Comparison of ENCODE assay signal across 11 cellular contexts in the genomic region with DNA sequence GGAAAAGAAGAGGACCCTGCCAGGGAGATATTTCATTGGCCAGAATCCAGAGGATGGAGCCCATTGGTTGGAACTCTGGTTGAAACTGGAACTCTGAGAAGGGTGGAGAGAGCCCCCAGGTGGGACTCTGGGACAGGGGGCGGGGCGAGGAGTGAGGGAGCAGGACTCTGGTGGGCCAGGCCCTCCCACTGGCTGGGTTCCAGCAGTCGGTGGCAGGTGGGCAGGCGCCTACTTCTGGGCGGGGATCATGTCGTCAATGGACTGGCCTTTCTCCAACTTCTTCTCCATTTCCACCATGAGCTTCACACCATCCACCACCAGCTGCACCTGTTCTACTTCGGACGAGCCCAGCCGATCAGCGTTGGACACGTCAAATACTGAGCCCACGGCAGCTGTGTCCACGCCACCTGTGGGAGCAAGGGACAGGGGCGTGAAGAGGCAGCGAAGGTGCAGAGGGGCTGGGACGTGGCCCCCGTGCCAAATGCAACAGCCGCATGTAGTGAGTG. TPM values are rescaled to one million over a fixed set of nuclear protein-coding genes. Genes with fewer than 3 reads are reported as not detected.
DNase-seq lines count a peak whose midpoint lies in the region; ATAC-seq and TF ChIP-seq lines count a peak whose summit lies in the region.
"Had no signal": no experiment of that assay in that cellular context is flagged by ENCODE, and none has a peak within 500 bp of the region (broad histone marks: within the 10 kb centered on the region; RNA-seq: fewer than 3 reads in every experiment).

No MANE protein-coding gene starts in this region.

- H3K4me1 Mint-ChIP-seq in CD14-positive monocyte: peaks cover 6% of the 10 kb centered on the region
- H3K4me1 Mint-ChIP-seq in stimulated activated memory B cell treated with anti-CD40 and anti-IgM and Interleukin-4, amounts not matched to agents 10 μg/mL and 1 μg/mL and 100 μg/mL, for 72 hours: peaks cover 8% of the 10 kb centered on the region

- TF ChIP-seq CTCF in CD14-positive monocyte (IDR thresholded peaks at IDR 0.05): no peak

- H3K27ac Mint-ChIP-seq in CD14-positive monocyte: no peak overlapping the region
- no peak overlapping the region for H3K27ac Mint-ChIP-seq in stimulated activated memory B cell treated with anti-CD40 and anti-IgM and Interleukin-4, amounts not matched to agents 10 μg/mL and 1 μg/mL and 100 μg/mL, for 72 hours
- H3K27ac Mint-ChIP-seq: activated CD8-positive, alpha-beta T cell treated with anti-CD3 and anti-CD28 coated beads for 36 hours had no signal

- peaks cover 2 to 11% (median 7%) of the 10 kb centered on the region in 7 donors for H3K9me3 Mint-ChIP-seq in CD14-positive monocyte
- H3K9me3 Mint-ChIP-seq in stimulated activated memory B cell treated with anti-CD40 and anti-IgM and Interleukin-4, amounts not matched to agents 10 μg/mL and 1 μg/mL and 100 μg/mL, for 72 hours: peaks cover 6% of the 10 kb centered on the region
- H3K9me3 Mint-ChIP-seq: activated CD8-positive, alpha-beta T cell treated with anti-CD3 and anti-CD28 coated beads for 36 hours had no signal

- no peak for TF ChIP-seq RAD21 in Ishikawa (IDR thresholded peaks at IDR 0.05; ENCODE audit: low read depth)

- TF ChIP-seq EP300 in Ishikawa (IDR thresholded peaks at IDR 0.05; ENCODE audit: borderline replicate concordance): no peak

- H3K36me3 Mint-ChIP-seq in CD14-positive monocyte: peaks cover 5 to 10% of the 10 kb centered on the region in 2 donors
- H3K36me3 Mint-ChIP-seq in stimulated activated memory B cell treated with anti-CD40 and anti-IgM and Interleukin-4, amounts not matched to agents 10 μg/mL and 1 μg/mL and 100 μg/mL, for 72 hours: peaks cover 13% of the 10 kb centered on the region

- peaks cover 4 to 15% (median 7%) of the 10 kb centered on the region in 3 donors for H3K27me3 Mint-ChIP-seq in CD14-positive monocyte (ENCODE audit: low read depth in 3 of 3)
- peaks cover 6% of the 10 kb centered on the region for H3K27me3 Mint-ChIP-seq in stimulated activated memory B cell treated with anti-CD40 and anti-IgM and Interleukin-4, amounts not matched to agents 10 μg/mL and 1 μg/mL and 100 μg/mL, for 72 hours
- H3K27me3 Mint-ChIP-seq: activated CD8-positive, alpha-beta T cell treated with anti-CD3 and anti-CD28 coated beads for 36 hours had no signal

- H3K4me3 Mint-ChIP-seq in CD14-positive monocyte: no peak overlapping the region
- H3K4me3 Mint-ChIP-seq in stimulated activated memory B cell treated with anti-CD40 and anti-IgM and Interleukin-4, amounts not matched to agents 10 μg/mL and 1 μg/mL and 100 μg/mL, for 72 hours: no peak overlapping the region
- H3K4me3 Mint-ChIP-seq: activated CD8-positive, alpha-beta T cell treated with anti-CD3 and anti-CD28 coated beads for 36 hours had no signal

- no peak for ATAC-seq in HG02623 (IDR thresholded peaks at IDR 0.05; ENCODE audit: unreplicated experiment)
- no peak for ATAC-seq in stimulated activated memory B cell treated with anti-CD40 and anti-IgM and Interleukin-4, amounts not matched to agents 10 μg/mL and 1 μg/mL and 100 μg/mL, for 72 hours
- ATAC-seq: activated CD8-positive, alpha-beta T cell treated with anti-CD3 and anti-CD28 coated beads for 36 hours; GM12878 had no signal

- intact Hi-C loops in CD14-positive monocyte (cut with micrococcal nuclease): no loop called here

- DNase-seq in DMS 273 (lab: John Stamatoyannopoulos, UW; ENCODE audit: unreplicated experiment): peak; percentile 77
- peak; percentile 53 for DNase-seq in NCI-H510A (lab: John Stamatoyannopoulos, UW)
- peak; percentile 83 for DNase-seq in iPS-NIHi11 (ENCODE audit: low spot score)
- no peak for DNase-seq in UCSD-AML1 (lab: John Stamatoyannopoulos, UW; ENCODE audit: unreplicated experiment)
- DNase-seq in CD14-positive monocyte (ENCODE audit: low spot score): no peak
- DNase-seq: activated CD8-positive, alpha-beta T cell treated with anti-CD3 and anti-CD28 coated beads for 36 hours; kidney glomerular epithelial cell had no signal

TF ChIP-seq in Ishikawa, 13 proteins besides CTCF, POLR2A, EP300 and RAD21:
- TF ChIP-seq TCF12 (IDR thresholded peaks at IDR 0.05; ENCODE audit: low read depth): 0 out of 2 replicates have a peak, but pooled peaks have one; percentile 37
- no peak for TF ChIP-seq FOXM1 (IDR thresholded peaks at IDR 0.05; ENCODE audit: borderline replicate concordance, low read depth)
- peak; percentile 90 for TF ChIP-seq MAX (IDR thresholded peaks at IDR 0.05)
- no peak for TF ChIP-seq TAF1 (IDR thresholded peaks at IDR 0.05; ENCODE audit: low read depth)
- peak; percentile 78 for TF ChIP-seq NFIC (IDR thresholded peaks at IDR 0.05)
- TF ChIP-seq YY1 (IDR thresholded peaks at IDR 0.05; ENCODE audit: low read depth): peak; percentile 9; the same call in 1 of the 2 replicates

RNA-seq across cellular contexts. Expression of gene CKM, which starts 16.1 kb away (rescaled TPM):
- polyA plus RNA-seq in CD14-positive monocyte: under 1 TPM; 0.17 to 0.50 TPM

RNA-seq across cellular contexts. Expression of gene KLC3, which starts 34.0 kb away (rescaled TPM):
- not detected for polyA plus RNA-seq in CD14-positive monocyte

RNA-seq across cellular contexts. Expression of gene MARK4, which starts 55.5 kb away (rescaled TPM):
- under 1 TPM; 0.59 to 0.69 TPM for polyA plus RNA-seq in CD14-positive monocyte

Comparison
In these comparisons a context has a peak if more than half of its experiments do, and no peak if none do; other contexts are left out.
1. DNase-seq: peak in DMS 273 (single experiment), NCI-H510A (single experiment) and iPS-NIHi11 (single experiment); none in UCSD-AML1 (single experiment) and CD14-positive monocyte (single experiment).